Comparison of ENCODE assay signal across 12 cellular contexts in genomic region chr3:159840900-159841299, GRCh38. TPM values are rescaled to one million over a fixed set of nuclear protein-coding genes. Genes with fewer than 3 reads are reported as not detected.
DNase-seq lines count a peak whose midpoint lies in the region; ATAC-seq and TF ChIP-seq lines count a peak whose summit lies in the region.
"Had no signal": no experiment of that assay in that cellular context is flagged by ENCODE, and none has a peak within 500 bp of the region (broad histone marks: within the 10 kb centered on the region; RNA-seq: fewer than 3 reads in every experiment).

No MANE protein-coding gene starts in this region.

- H3K4me3 Mint-ChIP-seq in chondrocyte (ENCODE audit: unreplicated experiment): peak overlapping the region; percentile 2

- 38 to 39% methylated on average over 1 to 2 of the region's 2 CpGs for WGBS in transverse colon (ENCODE audit: low coverage in 1 of 2), 2 donors

- ATAC-seq in left lobe of liver (peak; percentile 35), HG03135 (IDR thresholded peaks at IDR 0.05; ENCODE audit: unreplicated experiment) (no peak)
- ATAC-seq: Panc1 had no signal

- intact Hi-C loops in transverse colon (cut with DNase I; ENCODE audit: low total_unique reads): no loop called here

- no peaks in the 10 kb centered on the region for H3K36me3 ChIP-seq in transverse colon

- no peaks in the 10 kb centered on the region for H3K9me3 ChIP-seq in transverse colon

- in situ Hi-C loops in transverse colon (cut with MboI; ENCODE audit: low pct_ligation_motif_present in 1 of 4, low pct_unique_long_range_greater_than_20kb in 1 of 4, low sequenced_read_pairs in 3 of 4): no loop called here

- no peaks in the 10 kb centered on the region for H3K27me3 ChIP-seq in transverse colon

- no peak for TF ChIP-seq EP300 in transverse colon (IDR thresholded peaks at IDR 0.05; ENCODE audit: low read depth)

- no peaks in the 10 kb centered on the region for H3K27me3 Mint-ChIP-seq in chondrocyte (ENCODE audit: low read depth)

- peak overlapping the region; percentile 59 to 85 (median 74) for H3K27ac ChIP-seq in transverse colon

- H3K9me3 Mint-ChIP-seq in chondrocyte (ENCODE audit: low read depth): no peaks in the 10 kb centered on the region
- H3K9me3 Mint-ChIP-seq: activated naive CD8-positive, alpha-beta T cell treated with anti-CD3 and anti-CD28 coated beads for 36 hours had no signal

- no peak for TF ChIP-seq POLR2A in transverse colon (IDR thresholded peaks at IDR 0.05)

- peak overlapping the region in 1 of 4 donors; percentile 31 for H3K4me3 ChIP-seq in transverse colon

- no peak for TF ChIP-seq CTCF in chondrocyte (IDR thresholded peaks at IDR 0.05)
- no peak for TF ChIP-seq CTCF in transverse colon (IDR thresholded peaks at IDR 0.05)

- peaks cover 0 to 46% (median 1%) of the 10 kb centered on the region in 4 donors for H3K4me1 ChIP-seq in transverse colon

- peak; percentile 50 for DNase-seq in NCI-H1105 treated with DMSO at 0.1 percent for 48 hours (lab: John Stamatoyannopoulos, UW)
- DNase-seq in NCI-H1105 (lab: John Stamatoyannopoulos, UW): no peak
- DNase-seq in chondrocyte (ENCODE audit: low spot score): no peak
- DNase-seq in left lobe of liver (ENCODE audit: low spot score): no peak
- DNase-seq in transverse colon: no peak
- DNase-seq in amygdala (lab: John Stamatoyannopoulos, UW): no peak
- DNase-seq in activated naive CD4-positive, alpha-beta T cell (lab: John Stamatoyannopoulos, UW): no peak
- DNase-seq: activated CD4-positive, alpha-beta T cell treated with anti-CD3 and anti-CD28 coated beads, Interleukin-2, amount 50 U/mL, for 1 hour; activated naive CD8-positive, alpha-beta T cell treated with anti-CD3 and anti-CD28 coated beads for 36 hours; GDM1 had no signal

- H3K4me1 Mint-ChIP-seq in chondrocyte (ENCODE audit: low read depth): peaks cover 74% of the 10 kb centered on the region

- H3K36me3 Mint-ChIP-seq in chondrocyte (ENCODE audit: low read depth): no peaks in the 10 kb centered on the region
- H3K36me3 Mint-ChIP-seq: activated naive CD8-positive, alpha-beta T cell treated with anti-CD3 and anti-CD28 coated beads for 36 hours had no signal

- peak overlapping the region; percentile 69 for H3K27ac Mint-ChIP-seq in chondrocyte (ENCODE audit: unreplicated experiment)
- H3K27ac Mint-ChIP-seq: activated naive CD8-positive, alpha-beta T cell treated with anti-CD3 and anti-CD28 coated beads for 36 hours had no signal

RNA-seq across cellular contexts. Expression of gene SCHIP1, which starts 1.2 kb away (rescaled TPM):
- total RNA-seq in chondrocyte (7.1 to 10.6 TPM (median 7.5 TPM) in 3 replicates), left lobe of liver (2.3 TPM), transverse colon (1 to 10 TPM in 2 of 4 donors, under 1 TPM in 2; 0.20 to 7.5 (median 2.5) TPM)
- total RNA-seq: activated naive CD8-positive, alpha-beta T cell treated with anti-CD3 and anti-CD28 coated beads for 36 hours had no signal
